Comparison of ENCODE assay signal across 4 cellular contexts in genomic region chr1:208093046-208093445, GRCh38.
"Had no signal": no experiment of that assay in that cellular context is flagged by ENCODE, and none has a peak within 500 bp of the region (broad histone marks: within the 10 kb centered on the region; RNA-seq: fewer than 3 reads in every experiment).

No MANE protein-coding gene starts in this region.

- H3K4me2 ChIP-seq: GM23338 had no signal

- H3K4me3 Mint-ChIP-seq: GM23338, H9 had no signal

- H2AFZ ChIP-seq: GM23338 had no signal

- DNase-seq: HCEC 1CT had no signal

- H3K9me3 Mint-ChIP-seq: GM23338, H9 had no signal

- H3K4me3 ChIP-seq: GM23338, K562 had no signal

- H3K27ac Mint-ChIP-seq: GM23338 had no signal
